In the genomic region with DNA sequence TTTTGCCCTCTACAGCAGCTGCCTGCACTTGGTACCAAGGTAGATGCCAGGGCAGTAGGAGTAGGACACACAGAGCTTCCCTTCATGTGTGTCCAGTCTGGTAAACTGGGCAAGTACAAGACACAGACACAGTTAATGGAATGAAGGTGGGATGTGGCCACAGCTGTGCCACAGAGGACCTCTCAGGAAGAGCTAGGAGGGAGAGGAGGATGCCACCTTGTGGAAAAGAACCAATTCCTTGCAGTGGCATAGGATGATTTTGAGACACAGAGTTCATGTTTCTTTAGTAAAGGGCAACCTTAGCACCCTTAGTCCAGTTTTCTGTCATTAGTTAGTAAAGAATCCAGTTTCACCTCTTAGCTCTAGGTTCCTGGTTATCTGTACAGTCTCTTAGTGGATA, we compare ENCODE assay signal across 12 cellular contexts. TPM values are rescaled to one million over a fixed set of nuclear protein-coding genes. Genes with fewer than 3 reads are reported as not detected.
DNase-seq lines count a peak whose midpoint lies in the region; ATAC-seq and TF ChIP-seq lines count a peak whose summit lies in the region.
"Had no signal": no experiment of that assay in that cellular context is flagged by ENCODE, and none has a peak within 500 bp of the region (broad histone marks: within the 10 kb centered on the region; RNA-seq: fewer than 3 reads in every experiment).

No MANE protein-coding gene starts in this region.

- peaks cover 24% of the 10 kb centered on the region for H3K36me3 Mint-ChIP-seq in T-helper 1 cell treated with Interleukin-12 subunit alpha and Interleukin-12 subunit beta and Interleukin-4 antibody, amounts not matched to agents 30 μg/mL and 1 μg/mL, for 36 hours (ENCODE audit: low read depth)
- peaks cover 67% of the 10 kb centered on the region for H3K36me3 Mint-ChIP-seq in stimulated activated effector memory CD8-positive, alpha-beta T cell treated with anti-CD3 and anti-CD28 coated beads, Interleukin-12 subunit alpha, Interleukin-12 subunit beta, amount 100 ng/mL, for 72 hours

- peak; percentile 18 for TF ChIP-seq CTCF in NB4 (IDR thresholded peaks at IDR 0.05; ENCODE audit: low read depth, low read length)
- peak; percentile 34 for TF ChIP-seq CTCF in choroid plexus epithelial cell (conservative IDR thresholded peaks at IDR 0.05; ENCODE audit: low read depth, low read length)
- TF ChIP-seq CTCF in retinal pigment epithelial cell (conservative IDR thresholded peaks at IDR 0.05; ENCODE audit: low read depth, low read length): peak; percentile 41
- no peak for TF ChIP-seq CTCF in suprapubic skin (IDR thresholded peaks at IDR 0.05)

- H3K27ac Mint-ChIP-seq in T-helper 1 cell treated with Interleukin-12 subunit alpha and Interleukin-12 subunit beta and Interleukin-4 antibody, amounts not matched to agents 30 μg/mL and 1 μg/mL, for 36 hours: peak overlapping the region; percentile 45
- H3K27ac Mint-ChIP-seq in stimulated activated effector memory CD8-positive, alpha-beta T cell treated with anti-CD3 and anti-CD28 coated beads, Interleukin-12 subunit alpha, Interleukin-12 subunit beta, amount 100 ng/mL, for 72 hours: no peak overlapping the region
- H3K27ac Mint-ChIP-seq: stimulated activated naive B cell treated with anti-CD40 and anti-IgM and Interleukin-4, amounts not matched to agents 10 μg/mL and 1 μg/mL and 100 μg/mL, for 72 hours had no signal

- no peak overlapping the region for H3K4me3 ChIP-seq in NB4 (ENCODE audit: low read depth, low read length)
- no peak overlapping the region for H3K4me3 ChIP-seq in choroid plexus epithelial cell (ENCODE audit: low read depth, low read length)
- no peak overlapping the region for H3K4me3 ChIP-seq in retinal pigment epithelial cell (ENCODE audit: low read length)
- no peak overlapping the region for H3K4me3 ChIP-seq in suprapubic skin
- H3K4me3 ChIP-seq: HAP-1 had no signal

- no peak for TF ChIP-seq EP300 in suprapubic skin (IDR thresholded peaks at IDR 0.05)

- peaks cover 13% of the 10 kb centered on the region for H3K4me1 Mint-ChIP-seq in T-helper 1 cell treated with Interleukin-12 subunit alpha and Interleukin-12 subunit beta and Interleukin-4 antibody, amounts not matched to agents 30 μg/mL and 1 μg/mL, for 36 hours (ENCODE audit: low read depth)
- peaks cover 13% of the 10 kb centered on the region for H3K4me1 Mint-ChIP-seq in stimulated activated effector memory CD8-positive, alpha-beta T cell treated with anti-CD3 and anti-CD28 coated beads, Interleukin-12 subunit alpha, Interleukin-12 subunit beta, amount 100 ng/mL, for 72 hours

- no peak for TF ChIP-seq POLR2A in NB4 (IDR thresholded peaks at IDR 0.05; ENCODE audit: extremely low read depth, insufficient read length)
- TF ChIP-seq POLR2A in suprapubic skin (IDR thresholded peaks at IDR 0.05): no peak

- peaks cover 32% of the 10 kb centered on the region for H3K4me1 ChIP-seq in suprapubic skin
- H3K4me1 ChIP-seq: HAP-1 had no signal

- no peaks in the 10 kb centered on the region for H3K27me3 ChIP-seq in suprapubic skin

- no peaks in the 10 kb centered on the region for H3K9me3 Mint-ChIP-seq in T-helper 1 cell treated with Interleukin-12 subunit alpha and Interleukin-12 subunit beta and Interleukin-4 antibody, amounts not matched to agents 30 μg/mL and 1 μg/mL, for 36 hours
- no peaks in the 10 kb centered on the region for H3K9me3 Mint-ChIP-seq in stimulated activated effector memory CD8-positive, alpha-beta T cell treated with anti-CD3 and anti-CD28 coated beads, Interleukin-12 subunit alpha, Interleukin-12 subunit beta, amount 100 ng/mL, for 72 hours
- H3K9me3 Mint-ChIP-seq: natural killer cell treated with Interleukin-12 subunit alpha and Interleukin-12 subunit beta and Interleukin-15 and Interleukin-18, amount 100 ng/mL, for 72 hours; stimulated activated naive B cell treated with anti-CD40 and anti-IgM and Interleukin-4, amounts not matched to agents 10 μg/mL and 1 μg/mL and 100 μg/mL, for 72 hours had no signal

- H3K27ac ChIP-seq in suprapubic skin: no peak overlapping the region
- H3K27ac ChIP-seq: epithelial cell of prostate had no signal

- no peak for ATAC-seq in GM19328 (IDR thresholded peaks at IDR 0.05; ENCODE audit: unreplicated experiment)
- ATAC-seq in stimulated activated effector memory CD8-positive, alpha-beta T cell treated with anti-CD3 and anti-CD28 coated beads, Interleukin-12 subunit alpha, Interleukin-12 subunit beta, amount 100 ng/mL, for 72 hours: no peak

- peaks cover 53% of the 10 kb centered on the region for H3K36me3 ChIP-seq in suprapubic skin

- no peaks in the 10 kb centered on the region for H3K9me3 ChIP-seq in suprapubic skin
- H3K9me3 ChIP-seq: HAP-1 had no signal

- DNase-seq in T-helper 1 cell (no peak), NB4 (ENCODE audit: low read depth) (no peak), choroid plexus epithelial cell (ENCODE audit: low read depth) (peak; percentile 15), retinal pigment epithelial cell (ENCODE audit: low read depth) (no peak), suprapubic skin (ENCODE audit: low spot score in 2 of 2) (no peak)
- no peak for DNase-seq in stimulated activated effector memory CD8-positive, alpha-beta T cell treated with anti-CD3 and anti-CD28 coated beads, Interleukin-12 subunit alpha, Interleukin-12 subunit beta, amount 100 ng/mL, for 72 hours (ENCODE audit: low spot score in 2 of 2)

- no peak overlapping the region for H3K4me3 Mint-ChIP-seq in T-helper 1 cell treated with Interleukin-12 subunit alpha and Interleukin-12 subunit beta and Interleukin-4 antibody, amounts not matched to agents 30 μg/mL and 1 μg/mL, for 36 hours
- H3K4me3 Mint-ChIP-seq in stimulated activated effector memory CD8-positive, alpha-beta T cell treated with anti-CD3 and anti-CD28 coated beads, Interleukin-12 subunit alpha, Interleukin-12 subunit beta, amount 100 ng/mL, for 72 hours: no peak overlapping the region
- H3K4me3 Mint-ChIP-seq: natural killer cell treated with Interleukin-12 subunit alpha and Interleukin-12 subunit beta and Interleukin-15 and Interleukin-18, amount 100 ng/mL, for 72 hours; stimulated activated naive B cell treated with anti-CD40 and anti-IgM and Interleukin-4, amounts not matched to agents 10 μg/mL and 1 μg/mL and 100 μg/mL, for 72 hours had no signal

- no peaks in the 10 kb centered on the region for H3K27me3 Mint-ChIP-seq in T-helper 1 cell treated with Interleukin-12 subunit alpha and Interleukin-12 subunit beta and Interleukin-4 antibody, amounts not matched to agents 30 μg/mL and 1 μg/mL, for 36 hours (ENCODE audit: low read depth)
- H3K27me3 Mint-ChIP-seq: natural killer cell treated with Interleukin-12 subunit alpha and Interleukin-12 subunit beta and Interleukin-15 and Interleukin-18, amount 100 ng/mL, for 72 hours; stimulated activated naive B cell treated with anti-CD40 and anti-IgM and Interleukin-4, amounts not matched to agents 10 μg/mL and 1 μg/mL and 100 μg/mL, for 72 hours had no signal

RNA-seq across cellular contexts. Expression of a gene that starts 36.3 kb away (rescaled TPM):
- 100 to 1,000 TPM in 2 of 4 donors, 10 to 100 TPM in 2; 55.0 to 111 (median 97.9) TPM for total RNA-seq in suprapubic skin

Comparison
In these comparisons a context has a peak if more than half of its experiments do, and no peak if none do; other contexts are left out.
1. CTCF ChIP-seq: peak in NB4 (single experiment), choroid plexus epithelial cell (single experiment) and retinal pigment epithelial cell (single experiment); none in suprapubic skin (0 of 2).